In the genomic region with DNA sequence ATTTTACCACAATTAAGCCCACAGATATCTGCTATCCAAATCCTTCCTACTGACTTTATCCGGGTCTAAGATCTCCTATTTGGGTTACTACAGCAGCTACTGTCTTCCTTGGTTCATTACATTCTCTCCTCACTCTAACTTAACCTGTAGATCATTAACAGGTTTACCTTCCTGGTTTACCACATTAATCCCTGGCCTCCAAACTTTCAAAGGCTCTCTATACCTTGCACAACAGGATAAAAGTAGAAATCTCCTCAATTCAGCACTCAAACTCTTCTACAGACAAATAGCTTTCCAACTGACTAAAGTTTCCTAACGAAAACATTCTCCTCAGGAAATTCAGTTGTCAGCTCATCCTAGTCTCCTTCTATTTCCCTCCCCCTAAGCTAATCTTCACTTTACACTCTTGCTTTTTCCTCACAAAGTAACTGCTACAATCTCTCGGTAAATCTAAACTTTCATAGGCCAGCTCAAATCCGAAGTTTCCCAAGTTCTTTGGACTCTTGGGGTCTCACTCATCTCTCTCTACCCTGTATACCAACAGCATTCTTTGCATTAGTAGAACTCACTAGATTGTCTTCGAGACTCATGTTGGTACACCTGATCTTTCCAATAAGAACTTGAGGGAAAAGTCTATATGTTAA, we compare ENCODE assay signal across 14 cellular contexts. TPM values are rescaled to one million over a fixed set of nuclear protein-coding genes. Genes with fewer than 3 reads are reported as not detected.
A peak's percentile ranks its signal among the peaks of the same experiment; 100 is the strongest.
DNase-seq lines count a peak whose midpoint lies in the region; ATAC-seq and TF ChIP-seq lines count a peak whose summit lies in the region.
"Had no signal": no experiment of that assay in that cellular context is flagged by ENCODE, and none has a peak within 500 bp of the region (broad histone marks: within the 10 kb centered on the region; RNA-seq: fewer than 3 reads in every experiment).

No MANE protein-coding gene starts in this region.

- no peak overlapping the region for H2AFZ ChIP-seq in OCI-LY7 (ENCODE audit: low read length)
- H2AFZ ChIP-seq in osteoblast (ENCODE audit: low read length): no peak overlapping the region

- H3K36me3 Mint-ChIP-seq in CD14-positive monocyte: peaks cover 0 to 3% of the 10 kb centered on the region in 2 donors

- no peak overlapping the region for H3K4me3 Mint-ChIP-seq in CD14-positive monocyte

- H3K27me3 ChIP-seq in esophagus squamous epithelium (no peaks in the 10 kb centered on the region), osteoblast (ENCODE audit: insufficient read depth, low read length) (no peaks in the 10 kb centered on the region), vagina (no peaks in the 10 kb centered on the region)
- H3K27me3 ChIP-seq: upper lobe of left lung had no signal

- H3K36me3 ChIP-seq in OCI-LY7 (ENCODE audit: insufficient read depth, low read length) (0 out of 2 replicates have a peak, but pooled peaks cover 3% of the 10 kb centered on the region), esophagus squamous epithelium (no peaks in the 10 kb centered on the region), osteoblast (ENCODE audit: insufficient read depth, low read length) (no peaks in the 10 kb centered on the region), vagina (no peaks in the 10 kb centered on the region)
- H3K36me3 ChIP-seq: upper lobe of left lung had no signal

- in situ Hi-C loops in Caki2 (cut with HindIII; ENCODE audit: low pct_unique_long_range_greater_than_20kb, low sequenced_read_pairs): no loop called here

- H4K20me1 ChIP-seq in OCI-LY7 (ENCODE audit: insufficient read depth, low read length) (peaks cover 21% of the 10 kb centered on the region), osteoblast (ENCODE audit: insufficient read depth, low read length) (peaks cover 37% of the 10 kb centered on the region)

- peak overlapping the region in 1 of 7 donors; percentile 15 for H3K27ac Mint-ChIP-seq in CD14-positive monocyte

- 60 to 66% methylated on average over 5 of the region's 5 CpGs for WGBS in esophagus squamous epithelium, 2 donors

- H3K4me1 ChIP-seq in OCI-LY7 (ENCODE audit: insufficient read depth, low read length, poor library complexity, severe bottlenecking): peaks cover 34% of the 10 kb centered on the region
- peaks cover 5 to 53% (median 18%) of the 10 kb centered on the region in 3 donors for H3K4me1 ChIP-seq in esophagus squamous epithelium
- H3K4me1 ChIP-seq in osteoblast (ENCODE audit: insufficient read depth, low read length): peaks cover 9% of the 10 kb centered on the region
- H3K4me1 ChIP-seq in vagina: peaks cover 51% of the 10 kb centered on the region

- peaks cover 46% of the 10 kb centered on the region for H3K4me1 Mint-ChIP-seq in CD14-positive monocyte

- H3K27me3 Mint-ChIP-seq in CD14-positive monocyte (ENCODE audit: low read depth in 3 of 3): no peaks in the 10 kb centered on the region

- intact Hi-C loops in OCI-LY7 (cut with micrococcal nuclease; ENCODE audit: unreplicated experiment): loop anchor here (10.0 kb wide), 1 partner anchor 215 kb away; a partner anchor contains a TSS
- intact Hi-C loops in esophagus squamous epithelium (cut with DNase I): no loop called here
- intact Hi-C loops in CD14-positive monocyte (cut with micrococcal nuclease): loop anchor here (10.0 kb wide), 4 partner anchors 125 to 635 kb away; a partner anchor contains a TSS
- intact Hi-C loops in vagina (cut with DNase I): no loop called here

- H3K27ac ChIP-seq in OCI-LY7 (ENCODE audit: low read depth, low read length, poor library complexity, severe bottlenecking) (no peak overlapping the region), esophagus squamous epithelium (peak overlapping the region in 3 of 4 donors; percentile 13 to 99 (median 26)), osteoblast (ENCODE audit: low read depth, low read length) (no peak overlapping the region), vagina (no peak overlapping the region)

- H3K9me3 ChIP-seq in OCI-LY7 (ENCODE audit: low read length) (0 out of 2 replicates have a peak, but pooled peaks cover 2% of the 10 kb centered on the region), esophagus squamous epithelium (no peaks in the 10 kb centered on the region), osteoblast (ENCODE audit: low read depth, low read length) (no peaks in the 10 kb centered on the region), vagina (no peaks in the 10 kb centered on the region)
- H3K9me3 ChIP-seq: upper lobe of left lung had no signal

- TSS peak; percentile 37 for BruUV-seq in OCI-LY7 (replicated peaks; lab: Mats Ljungman, UMichigan)

- DNase-seq in Caki2 (ENCODE audit: low read depth): peak; percentile 66
- DNase-seq in OCI-LY7 (ENCODE audit: low spot score): no peak
- DNase-seq in esophagus squamous epithelium (lab: John Stamatoyannopoulos, UW): no peak
- no peak for DNase-seq in osteoblast (ENCODE audit: insufficient read length, low spot score, missing footprints)
- DNase-seq in CD14-positive monocyte (ENCODE audit: low spot score): no peak
- no peak for DNase-seq in COLO668 (lab: John Stamatoyannopoulos, UW; ENCODE audit: unreplicated experiment)
- DNase-seq in vagina (ENCODE audit: extremely low spot score in 2 of 2): no peak
- DNase-seq: DMS153, left ventricle myocardium superior, NCI-H2107, retina, upper lobe of left lung had no signal

- H3K4me3 ChIP-seq in OCI-LY7 (ENCODE audit: low read depth, low read length, poor library complexity, severe bottlenecking) (no peak overlapping the region), esophagus squamous epithelium (no peak overlapping the region), osteoblast (ENCODE audit: insufficient read depth, low read length) (no peak overlapping the region), vagina (no peak overlapping the region)
- H3K4me3 ChIP-seq: upper lobe of left lung had no signal

- ATAC-seq in GM19328 (IDR thresholded peaks at IDR 0.05; ENCODE audit: unreplicated experiment): no peak
- ATAC-seq: left ventricle myocardium superior had no signal

- TF ChIP-seq POLR2A in esophagus squamous epithelium (IDR thresholded peaks at IDR 0.05) (no peak), vagina (IDR thresholded peaks at IDR 0.05) (no peak)

- H3K4me2 ChIP-seq in OCI-LY7 (ENCODE audit: low read length): peak overlapping the region; percentile 78
- peak overlapping the region; percentile 24 for H3K4me2 ChIP-seq in osteoblast (ENCODE audit: insufficient read depth, low read length)

- H3K79me2 ChIP-seq in OCI-LY7 (ENCODE audit: insufficient read depth, low read depth, low read length) (peaks cover 84% of the 10 kb centered on the region), osteoblast (ENCODE audit: insufficient read depth, low read length) (peaks cover 78% of the 10 kb centered on the region)

- no peaks in the 10 kb centered on the region for H3K9me2 ChIP-seq in OCI-LY7 (ENCODE audit: insufficient read depth, low read length)

- no peaks in the 10 kb centered on the region for H3K9me3 Mint-ChIP-seq in CD14-positive monocyte

- CTCF ChIA-PET in OCI-LY7 (lab: Charles Lee; ENCODE audit: unreplicated experiment): no interaction called here

- POLR2A ChIA-PET in OCI-LY7 (lab: Charles Lee): interaction anchor here (0.8 kb wide), 1 partner anchor 21 kb away, joined by 6 read pairs; no protein-coding TSS in a partner anchor

- TF ChIP-seq CTCF in OCI-LY7 (conservative IDR thresholded peaks at IDR 0.05; ENCODE audit: low read length) (no peak), esophagus squamous epithelium (IDR thresholded peaks at IDR 0.05) (no peak), osteoblast (IDR thresholded peaks at IDR 0.05; ENCODE audit: extremely low read depth, low read depth, low read length) (no peak), CD14-positive monocyte (IDR thresholded peaks at IDR 0.05) (no peak), vagina (IDR thresholded peaks at IDR 0.05) (no peak)

RNA-seq across cellular contexts. Expression of a gene that starts 2.7 kb away (rescaled TPM):
- 11.2 and 12.9 TPM in 2 replicates for total RNA-seq in Caki2 (2014; rRNA removed; shearing (Covaris generic); ENCODE audit: low replicate concordance)
- 9.7 and 10.7 TPM in 2 replicates for total RNA-seq in OCI-LY7 (2014; rRNA removed; shearing (Covaris generic))
- total RNA-seq in OCI-LY7 (2022) (19.6 and 23.5 TPM in 2 replicates), esophagus squamous epithelium (10 to 100 TPM; 17.9 to 30.5 (median 20.9) TPM), osteoblast (31.1 and 31.5 TPM in 2 replicates), vagina (28.5 TPM)
- 1 to 10 TPM; 8.3 to 8.6 TPM for polyA plus RNA-seq in CD14-positive monocyte

RNA-seq across cellular contexts. Expression of a gene that starts 16.9 kb away (rescaled TPM):
- total RNA-seq in Caki2 (2014; rRNA removed; shearing (Covaris generic); ENCODE audit: low replicate concordance): not detected in 2 replicates
- not detected in 2 replicates for total RNA-seq in OCI-LY7 (2014; rRNA removed; shearing (Covaris generic))
- total RNA-seq in OCI-LY7 (2022): not detected in 2 replicates
- not detected for total RNA-seq in esophagus squamous epithelium
- total RNA-seq in osteoblast: not detected in 2 replicates
- not detected for polyA plus RNA-seq in CD14-positive monocyte
- total RNA-seq in vagina: not detected
- total RNA-seq: RPMI7951, upper lobe of left lung had no signal

Comparison
In these comparisons a context has a peak if more than half of its experiments do, and no peak if none do; other contexts are left out.
1. H3K27ac ChIP-seq: peak in esophagus squamous epithelium (3 of 4); none in OCI-LY7 (single experiment), osteoblast (single experiment) and vagina (single experiment).
2. intact Hi-C loops: an anchor here in OCI-LY7 (10.0 kb wide) and CD14-positive monocyte (10.0 kb wide); none called in esophagus squamous epithelium and vagina.